In the genomic region with DNA sequence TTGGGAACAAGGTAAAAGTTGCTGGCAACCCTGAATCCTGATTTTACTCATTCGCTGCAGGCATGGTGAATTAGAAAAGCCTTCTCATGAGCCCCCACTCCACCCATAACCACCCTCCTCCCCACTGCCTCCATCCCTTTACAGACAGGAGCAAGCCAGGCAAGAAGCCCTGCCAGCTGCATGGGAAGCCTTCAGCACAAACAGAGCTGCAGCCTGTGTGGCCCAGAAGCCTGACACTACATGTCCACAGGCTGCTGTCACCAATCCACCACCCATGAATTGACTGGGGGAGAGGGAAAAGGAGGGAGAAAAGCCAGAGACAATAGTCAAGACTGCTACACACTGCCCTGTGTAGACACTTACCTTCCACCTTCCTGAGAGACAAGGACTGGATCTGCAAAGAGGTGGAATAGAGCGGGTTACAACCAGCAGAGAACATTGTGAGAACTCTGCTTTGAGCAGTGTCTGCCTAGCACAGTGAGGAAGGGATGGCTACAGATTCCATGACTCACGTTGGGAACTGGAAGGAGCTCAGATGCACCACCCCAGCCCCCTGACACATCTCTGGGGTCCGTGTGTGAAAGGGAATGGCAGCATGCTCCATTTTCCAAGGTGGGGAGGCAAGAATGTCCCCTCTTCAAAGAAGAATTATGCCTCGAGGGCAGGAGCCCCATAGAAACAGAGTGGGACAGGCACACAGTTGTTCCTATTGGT, we compare ENCODE assay signal across 2 cellular contexts.
TF ChIP-seq lines count a peak whose summit lies in the region.

No MANE protein-coding gene starts in this region.

TF ChIP-seq in HEK293, 187 proteins besides CTCF, POLR2A, EP300 and RAD21:
- TF ChIP-seq ZNF140 (tag by site-specific recombination; IDR thresholded peaks at IDR 0.05) = no peak
- no peak for TF ChIP-seq SP7 (tag by site-specific recombination; IDR thresholded peaks at IDR 0.05)
- TF ChIP-seq MZF1 (tag by site-specific recombination; IDR thresholded peaks at IDR 0.05; ENCODE audit: borderline replicate concordance) = no peak
- TF ChIP-seq, protein P1, sequence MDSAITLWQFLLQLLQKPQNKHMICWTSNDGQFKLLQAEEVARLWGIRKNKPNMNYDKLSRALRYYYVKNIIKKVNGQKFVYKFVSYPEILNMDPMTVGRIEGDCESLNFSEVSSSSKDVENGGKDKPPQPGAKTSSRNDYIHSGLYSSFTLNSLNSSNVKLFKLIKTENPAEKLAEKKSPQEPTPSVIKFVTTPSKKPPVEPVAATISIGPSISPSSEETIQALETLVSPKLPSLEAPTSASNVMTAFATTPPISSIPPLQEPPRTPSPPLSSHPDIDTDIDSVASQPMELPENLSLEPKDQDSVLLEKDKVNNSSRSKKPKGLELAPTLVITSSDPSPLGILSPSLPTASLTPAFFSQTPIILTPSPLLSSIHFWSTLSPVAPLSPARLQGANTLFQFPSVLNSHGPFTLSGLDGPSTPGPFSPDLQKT (IDR thresholded peaks at IDR 0.05; ENCODE audit: borderline replicate concordance, low read depth, low read length) = no peak
- TF ChIP-seq GLIS1 (tag by site-specific recombination; IDR thresholded peaks at IDR 0.05) = no peak
- TF ChIP-seq ZBTB7A (tag by site-specific recombination; IDR thresholded peaks at IDR 0.05; ENCODE audit: low read depth) = no peak
- no peak for TF ChIP-seq PRDM1 (tag by site-specific recombination; IDR thresholded peaks at IDR 0.05)
- TF ChIP-seq, protein P2, sequence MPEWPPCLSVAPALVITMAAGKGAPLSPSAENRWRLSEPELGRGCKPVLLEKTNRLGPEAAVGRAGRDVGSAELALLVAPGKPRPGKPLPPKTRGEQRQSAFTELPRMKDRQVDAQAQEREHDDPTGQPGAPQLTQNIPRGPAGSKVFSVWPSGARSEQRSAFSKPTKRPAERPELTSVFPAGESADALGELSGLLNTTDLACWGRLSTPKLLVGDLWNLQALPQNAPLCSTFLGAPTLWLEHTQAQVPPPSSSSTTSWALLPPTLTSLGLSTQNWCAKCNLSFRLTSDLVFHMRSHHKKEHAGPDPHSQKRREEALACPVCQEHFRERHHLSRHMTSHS (tag by site-specific recombination; IDR thresholded peaks at IDR 0.05) = no peak
- TF ChIP-seq ZNF354C (tag by site-specific recombination; IDR thresholded peaks at IDR 0.05; ENCODE audit: borderline replicate concordance, low read depth) = no peak
TF ChIP-seq in HEK293: peak in this region for 0.

TF ChIP-seq in HepG2, 621 proteins besides CTCF, POLR2A, EP300 and RAD21:
- TF ChIP-seq ZNF790 (CRISPR knock-in tag; IDR thresholded peaks at IDR 0.05; ENCODE audit: borderline replicate concordance) = no peak
- TF ChIP-seq CBX5 (CRISPR knock-in tag; IDR thresholded peaks at IDR 0.05; ENCODE audit: borderline replicate concordance) = no peak
- no peak for TF ChIP-seq ATAD3A (CRISPR knock-in tag; IDR thresholded peaks at IDR 0.05)
- TF ChIP-seq, protein P3, sequence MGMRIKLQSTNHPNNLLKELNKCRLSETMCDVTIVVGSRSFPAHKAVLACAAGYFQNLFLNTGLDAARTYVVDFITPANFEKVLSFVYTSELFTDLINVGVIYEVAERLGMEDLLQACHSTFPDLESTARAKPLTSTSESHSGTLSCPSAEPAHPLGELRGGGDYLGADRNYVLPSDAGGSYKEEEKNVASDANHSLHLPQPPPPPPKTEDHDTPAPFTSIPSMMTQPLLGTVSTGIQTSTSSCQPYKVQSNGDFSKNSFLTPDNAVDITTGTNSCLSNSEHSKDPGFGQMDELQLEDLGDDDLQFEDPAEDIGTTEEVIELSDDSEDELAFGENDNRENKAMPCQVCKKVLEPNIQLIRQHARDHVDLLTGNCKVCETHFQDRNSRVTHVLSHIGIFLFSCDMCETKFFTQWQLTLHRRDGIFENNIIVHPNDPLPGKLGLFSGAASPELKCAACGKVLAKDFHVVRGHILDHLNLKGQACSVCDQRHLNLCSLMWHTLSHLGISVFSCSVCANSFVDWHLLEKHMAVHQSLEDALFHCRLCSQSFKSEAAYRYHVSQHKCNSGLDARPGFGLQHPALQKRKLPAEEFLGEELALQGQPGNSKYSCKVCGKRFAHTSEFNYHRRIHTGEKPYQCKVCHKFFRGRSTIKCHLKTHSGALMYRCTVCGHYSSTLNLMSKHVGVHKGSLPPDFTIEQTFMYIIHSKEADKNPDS (CRISPR knock-in tag; IDR thresholded peaks at IDR 0.05) = no peak
- no peak for TF ChIP-seq ZC3H4 (CRISPR knock-in tag; IDR thresholded peaks at IDR 0.05; ENCODE audit: borderline replicate concordance)
- TF ChIP-seq, protein P4, sequence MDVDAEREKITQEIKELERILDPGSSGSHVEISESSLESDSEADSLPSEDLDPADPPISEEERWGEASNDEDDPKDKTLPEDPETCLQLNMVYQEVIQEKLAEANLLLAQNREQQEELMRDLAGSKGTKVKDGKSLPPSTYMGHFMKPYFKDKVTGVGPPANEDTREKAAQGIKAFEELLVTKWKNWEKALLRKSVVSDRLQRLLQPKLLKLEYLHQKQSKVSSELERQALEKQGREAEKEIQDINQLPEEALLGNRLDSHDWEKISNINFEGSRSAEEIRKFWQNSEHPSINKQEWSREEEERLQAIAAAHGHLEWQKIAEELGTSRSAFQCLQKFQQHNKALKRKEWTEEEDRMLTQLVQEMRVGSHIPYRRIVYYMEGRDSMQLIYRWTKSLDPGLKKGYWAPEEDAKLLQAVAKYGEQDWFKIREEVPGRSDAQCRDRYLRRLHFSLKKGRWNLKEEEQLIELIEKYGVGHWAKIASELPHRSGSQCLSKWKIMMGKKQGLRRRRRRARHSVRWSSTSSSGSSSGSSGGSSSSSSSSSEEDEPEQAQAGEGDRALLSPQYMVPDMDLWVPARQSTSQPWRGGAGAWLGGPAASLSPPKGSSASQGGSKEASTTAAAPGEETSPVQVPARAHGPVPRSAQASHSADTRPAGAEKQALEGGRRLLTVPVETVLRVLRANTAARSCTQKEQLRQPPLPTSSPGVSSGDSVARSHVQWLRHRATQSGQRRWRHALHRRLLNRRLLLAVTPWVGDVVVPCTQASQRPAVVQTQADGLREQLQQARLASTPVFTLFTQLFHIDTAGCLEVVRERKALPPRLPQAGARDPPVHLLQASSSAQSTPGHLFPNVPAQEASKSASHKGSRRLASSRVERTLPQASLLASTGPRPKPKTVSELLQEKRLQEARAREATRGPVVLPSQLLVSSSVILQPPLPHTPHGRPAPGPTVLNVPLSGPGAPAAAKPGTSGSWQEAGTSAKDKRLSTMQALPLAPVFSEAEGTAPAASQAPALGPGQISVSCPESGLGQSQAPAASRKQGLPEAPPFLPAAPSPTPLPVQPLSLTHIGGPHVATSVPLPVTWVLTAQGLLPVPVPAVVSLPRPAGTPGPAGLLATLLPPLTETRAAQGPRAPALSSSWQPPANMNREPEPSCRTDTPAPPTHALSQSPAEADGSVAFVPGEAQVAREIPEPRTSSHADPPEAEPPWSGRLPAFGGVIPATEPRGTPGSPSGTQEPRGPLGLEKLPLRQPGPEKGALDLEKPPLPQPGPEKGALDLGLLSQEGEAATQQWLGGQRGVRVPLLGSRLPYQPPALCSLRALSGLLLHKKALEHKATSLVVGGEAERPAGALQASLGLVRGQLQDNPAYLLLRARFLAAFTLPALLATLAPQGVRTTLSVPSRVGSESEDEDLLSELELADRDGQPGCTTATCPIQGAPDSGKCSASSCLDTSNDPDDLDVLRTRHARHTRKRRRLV (CRISPR knock-in tag; IDR thresholded peaks at IDR 0.05) = no peak
- TF ChIP-seq EEA1 (CRISPR knock-in tag; IDR thresholded peaks at IDR 0.05; ENCODE audit: borderline replicate concordance) = no peak
- no peak for TF ChIP-seq SP4 (CRISPR knock-in tag; IDR thresholded peaks at IDR 0.05)
- no peak for TF ChIP-seq HNRNPH1 (optimal IDR thresholded peaks at IDR 0.05; ENCODE audit: low read depth, low read length)
- TF ChIP-seq ZNF572 (CRISPR knock-in tag; IDR thresholded peaks at IDR 0.05) = no peak
- TF ChIP-seq, protein P5, sequence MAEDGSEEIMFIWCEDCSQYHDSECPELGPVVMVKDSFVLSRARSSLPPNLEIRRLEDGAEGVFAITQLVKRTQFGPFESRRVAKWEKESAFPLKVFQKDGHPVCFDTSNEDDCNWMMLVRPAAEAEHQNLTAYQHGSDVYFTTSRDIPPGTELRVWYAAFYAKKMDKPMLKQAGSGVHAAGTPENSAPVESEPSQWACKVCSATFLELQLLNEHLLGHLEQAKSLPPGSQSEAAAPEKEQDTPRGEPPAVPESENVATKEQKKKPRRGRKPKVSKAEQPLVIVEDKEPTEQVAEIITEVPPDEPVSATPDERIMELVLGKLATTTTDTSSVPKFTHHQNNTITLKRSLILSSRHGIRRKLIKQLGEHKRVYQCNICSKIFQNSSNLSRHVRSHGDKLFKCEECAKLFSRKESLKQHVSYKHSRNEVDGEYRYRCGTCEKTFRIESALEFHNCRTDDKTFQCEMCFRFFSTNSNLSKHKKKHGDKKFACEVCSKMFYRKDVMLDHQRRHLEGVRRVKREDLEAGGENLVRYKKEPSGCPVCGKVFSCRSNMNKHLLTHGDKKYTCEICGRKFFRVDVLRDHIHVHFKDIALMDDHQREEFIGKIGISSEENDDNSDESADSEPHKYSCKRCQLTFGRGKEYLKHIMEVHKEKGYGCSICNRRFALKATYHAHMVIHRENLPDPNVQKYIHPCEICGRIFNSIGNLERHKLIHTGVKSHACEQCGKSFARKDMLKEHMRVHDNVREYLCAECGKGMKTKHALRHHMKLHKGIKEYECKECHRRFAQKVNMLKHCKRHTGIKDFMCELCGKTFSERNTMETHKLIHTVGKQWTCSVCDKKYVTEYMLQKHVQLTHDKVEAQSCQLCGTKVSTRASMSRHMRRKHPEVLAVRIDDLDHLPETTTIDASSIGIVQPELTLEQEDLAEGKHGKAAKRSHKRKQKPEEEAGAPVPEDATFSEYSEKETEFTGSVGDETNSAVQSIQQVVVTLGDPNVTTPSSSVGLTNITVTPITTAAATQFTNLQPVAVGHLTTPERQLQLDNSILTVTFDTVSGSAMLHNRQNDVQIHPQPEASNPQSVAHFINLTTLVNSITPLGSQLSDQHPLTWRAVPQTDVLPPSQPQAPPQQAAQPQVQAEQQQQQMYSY (CRISPR knock-in tag; IDR thresholded peaks at IDR 0.05) = no peak
- TF ChIP-seq, protein P6, sequence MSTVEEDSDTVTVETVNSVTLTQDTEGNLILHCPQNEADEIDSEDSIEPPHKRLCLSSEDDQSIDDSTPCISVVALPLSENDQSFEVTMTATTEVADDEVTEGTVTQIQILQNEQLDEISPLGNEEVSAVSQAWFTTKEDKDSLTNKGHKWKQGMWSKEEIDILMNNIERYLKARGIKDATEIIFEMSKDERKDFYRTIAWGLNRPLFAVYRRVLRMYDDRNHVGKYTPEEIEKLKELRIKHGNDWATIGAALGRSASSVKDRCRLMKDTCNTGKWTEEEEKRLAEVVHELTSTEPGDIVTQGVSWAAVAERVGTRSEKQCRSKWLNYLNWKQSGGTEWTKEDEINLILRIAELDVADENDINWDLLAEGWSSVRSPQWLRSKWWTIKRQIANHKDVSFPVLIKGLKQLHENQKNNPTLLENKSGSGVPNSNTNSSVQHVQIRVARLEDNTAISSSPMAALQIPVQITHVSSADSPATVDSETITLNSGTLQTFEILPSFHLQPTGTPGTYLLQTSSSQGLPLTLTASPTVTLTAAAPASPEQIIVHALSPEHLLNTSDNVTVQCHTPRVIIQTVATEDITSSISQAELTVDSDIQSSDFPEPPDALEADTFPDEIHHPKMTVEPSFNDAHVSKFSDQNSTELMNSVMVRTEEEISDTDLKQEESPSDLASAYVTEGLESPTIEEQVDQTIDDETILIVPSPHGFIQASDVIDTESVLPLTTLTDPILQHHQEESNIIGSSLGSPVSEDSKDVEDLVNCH (CRISPR knock-in tag; IDR thresholded peaks at IDR 0.05) = no peak
- TF ChIP-seq SIN3A (IDR thresholded peaks at IDR 0.05; ENCODE audit: borderline replicate concordance, low read depth, low read length) = no peak
- TF ChIP-seq, protein P7, sequence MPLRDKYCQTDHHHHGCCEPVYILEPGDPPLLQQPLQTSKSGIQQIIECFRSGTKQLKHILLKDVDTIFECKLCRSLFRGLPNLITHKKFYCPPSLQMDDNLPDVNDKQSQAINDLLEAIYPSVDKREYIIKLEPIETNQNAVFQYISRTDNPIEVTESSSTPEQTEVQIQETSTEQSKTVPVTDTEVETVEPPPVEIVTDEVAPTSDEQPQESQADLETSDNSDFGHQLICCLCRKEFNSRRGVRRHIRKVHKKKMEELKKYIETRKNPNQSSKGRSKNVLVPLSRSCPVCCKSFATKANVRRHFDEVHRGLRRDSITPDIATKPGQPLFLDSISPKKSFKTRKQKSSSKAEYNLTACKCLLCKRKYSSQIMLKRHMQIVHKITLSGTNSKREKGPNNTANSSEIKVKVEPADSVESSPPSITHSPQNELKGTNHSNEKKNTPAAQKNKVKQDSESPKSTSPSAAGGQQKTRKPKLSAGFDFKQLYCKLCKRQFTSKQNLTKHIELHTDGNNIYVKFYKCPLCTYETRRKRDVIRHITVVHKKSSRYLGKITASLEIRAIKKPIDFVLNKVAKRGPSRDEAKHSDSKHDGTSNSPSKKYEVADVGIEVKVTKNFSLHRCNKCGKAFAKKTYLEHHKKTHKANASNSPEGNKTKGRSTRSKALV (CRISPR knock-in tag; IDR thresholded peaks at IDR 0.05) = no peak
- TF ChIP-seq XRCC5 (optimal IDR thresholded peaks at IDR 0.05; ENCODE audit: low read length) = no peak
- TF ChIP-seq TP53 (CRISPR knock-in tag; conservative IDR thresholded peaks at IDR 0.05) = no peak
- TF ChIP-seq RFXANK (CRISPR knock-in tag; IDR thresholded peaks at IDR 0.05) = no peak
- TF ChIP-seq ZNF724P (CRISPR knock-in tag; IDR thresholded peaks at IDR 0.05; ENCODE audit: borderline replicate concordance) = no peak
- no peak for TF ChIP-seq ZNF839 (CRISPR knock-in tag; IDR thresholded peaks at IDR 0.05; ENCODE audit: borderline replicate concordance)
